9 cellular contexts compared by ENCODE assay signal in genomic region chr3:142931222-142931621, GRCh38. TPM values are rescaled to one million over a fixed set of nuclear protein-coding genes. Genes with fewer than 3 reads are reported as not detected.
DNase-seq lines count a peak whose midpoint lies in the region; ATAC-seq, FAIRE-seq and TF ChIP-seq lines count a peak whose summit lies in the region.
"Had no signal": no experiment of that assay in that cellular context is flagged by ENCODE, and none has a peak within 500 bp of the region (broad histone marks: within the 10 kb centered on the region; RNA-seq: fewer than 3 reads in every experiment).

No MANE protein-coding gene starts in this region.

- H2AFZ ChIP-seq in MM.1S (ENCODE audit: low read length), result no peak overlapping the region

- peak; percentile 9 for TF ChIP-seq CTCF in left ventricle myocardium inferior (IDR thresholded peaks at IDR 0.05; ENCODE audit: borderline replicate concordance)
- no peak for TF ChIP-seq CTCF in activated CD8-positive, alpha-beta T cell treated with anti-CD3 and anti-CD28 coated beads for 36 hours (IDR thresholded peaks at IDR 0.05)
- no peak for TF ChIP-seq CTCF in upper lobe of right lung (IDR thresholded peaks at IDR 0.05)
- TF ChIP-seq CTCF in kidney (IDR thresholded peaks at IDR 0.05; ENCODE audit: borderline replicate concordance, extremely low read depth, insufficient read depth), result no peak
- TF ChIP-seq CTCF in MM.1S (IDR thresholded peaks at IDR 0.05; ENCODE audit: low read length), result no peak; the same call in 1 of the 2 replicates

- no peak for ATAC-seq in Right ventricle myocardium superior (ENCODE audit: poor library complexity)
- ATAC-seq in HG03135 (IDR thresholded peaks at IDR 0.05; ENCODE audit: unreplicated experiment), result peak; percentile 84
- ATAC-seq in activated CD8-positive, alpha-beta T cell treated with anti-CD3 and anti-CD28 coated beads for 36 hours, result peak; percentile 74
- peak; percentile 39 for ATAC-seq in upper lobe of right lung

- H3K27me3 ChIP-seq in left ventricle myocardium inferior (ENCODE audit: low read depth) (no peaks in the 10 kb centered on the region), upper lobe of right lung (peaks cover 12% of the 10 kb centered on the region), MM.1S (replicated peaks; ENCODE audit: insufficient read depth, low read length) (no peaks in the 10 kb centered on the region)

- no peak overlapping the region for H3K9ac ChIP-seq in kidney (ENCODE audit: low read length in 2 of 2)
- no peak overlapping the region for H3K9ac ChIP-seq in MM.1S (ENCODE audit: low read length)

- no peaks in the 10 kb centered on the region for H3K79me2 ChIP-seq in MM.1S (ENCODE audit: low read length)

- H3K9me3 ChIP-seq in left ventricle myocardium inferior (replicated peaks), result no peaks in the 10 kb centered on the region
- H3K9me3 ChIP-seq in upper lobe of right lung, result no peaks in the 10 kb centered on the region
- no peaks in the 10 kb centered on the region for H3K9me3 ChIP-seq in kidney (ENCODE audit: control insufficient read depth in 1 of 2, low read length in 2 of 2)
- H3K9me3 ChIP-seq in MM.1S (replicated peaks; ENCODE audit: insufficient read depth, low read length), result no peaks in the 10 kb centered on the region

- H3K4me2 ChIP-seq in MM.1S (ENCODE audit: low read depth, low read length), result no peak overlapping the region

- intact Hi-C loops in left ventricle myocardium inferior (cut with micrococcal nuclease) (no loop called here), Right ventricle myocardium superior (cut with DNase I) (no loop called here), upper lobe of right lung (cut with DNase I) (no loop called here), kidney (cut with DNase I) (no loop called here)
- intact Hi-C loops in activated CD8-positive, alpha-beta T cell treated with anti-CD3 and anti-CD28 coated beads for 36 hours (cut with micrococcal nuclease), result no loop called here

- H3K4me1 ChIP-seq in left ventricle myocardium inferior (peaks cover 5% of the 10 kb centered on the region), upper lobe of right lung (no peaks in the 10 kb centered on the region), kidney (ENCODE audit: control insufficient read depth in 1 of 2, insufficient read depth in 1 of 2, low read depth in 1 of 2, low read length in 2 of 2) (no peaks in the 10 kb centered on the region), MM.1S (ENCODE audit: low read length) (0 out of 2 replicates have a peak, but pooled peaks cover 6% of the 10 kb centered on the region)

- no peaks in the 10 kb centered on the region for H3K9me2 ChIP-seq in MM.1S (replicated peaks; ENCODE audit: insufficient read depth, low read length)

- no peaks in the 10 kb centered on the region for H4K20me1 ChIP-seq in MM.1S (ENCODE audit: insufficient read depth, low read length)

- H3K27me3 Mint-ChIP-seq in activated CD8-positive, alpha-beta T cell treated with anti-CD3 and anti-CD28 coated beads for 36 hours, result peaks cover 13% of the 10 kb centered on the region

- no peaks in the 10 kb centered on the region for H3K36me3 Mint-ChIP-seq in activated CD8-positive, alpha-beta T cell treated with anti-CD3 and anti-CD28 coated beads for 36 hours (ENCODE audit: low read depth)

- H3K36me3 ChIP-seq in left ventricle myocardium inferior, result no peaks in the 10 kb centered on the region
- no peaks in the 10 kb centered on the region for H3K36me3 ChIP-seq in upper lobe of right lung
- H3K36me3 ChIP-seq in kidney (ENCODE audit: control insufficient read depth in 1 of 2, insufficient read depth in 2 of 2, low read length in 2 of 2), result no peaks in the 10 kb centered on the region
- no peaks in the 10 kb centered on the region for H3K36me3 ChIP-seq in MM.1S (replicated peaks; ENCODE audit: insufficient read depth, low read length)

- H3K27ac Mint-ChIP-seq in activated CD8-positive, alpha-beta T cell treated with anti-CD3 and anti-CD28 coated beads for 36 hours, result no peak overlapping the region

- H3F3A ChIP-seq in MM.1S (ENCODE audit: insufficient read depth, low read length), result no peaks in the 10 kb centered on the region

- H3K9me3 Mint-ChIP-seq in activated CD8-positive, alpha-beta T cell treated with anti-CD3 and anti-CD28 coated beads for 36 hours, result no peaks in the 10 kb centered on the region

- no peak for DNase-seq in left ventricle myocardium inferior
- DNase-seq in Right ventricle myocardium superior, result no peak
- DNase-seq in activated CD8-positive, alpha-beta T cell treated with anti-CD3 and anti-CD28 coated beads for 36 hours, result peak; percentile 48
- no peak for DNase-seq in upper lobe of right lung
- no peak for DNase-seq in COLO668 (lab: John Stamatoyannopoulos, UW; ENCODE audit: unreplicated experiment)
- DNase-seq in kidney, result no peak
- DNase-seq in MM.1S, result no peak

- H3K4me1 Mint-ChIP-seq in activated CD8-positive, alpha-beta T cell treated with anti-CD3 and anti-CD28 coated beads for 36 hours (ENCODE audit: low read depth), result no peaks in the 10 kb centered on the region

- no peak for FAIRE-seq in kidney (lab: Jason Lieb, UNC)
- FAIRE-seq: endometrium had no signal

- H3K4me3 Mint-ChIP-seq in activated CD8-positive, alpha-beta T cell treated with anti-CD3 and anti-CD28 coated beads for 36 hours, result no peak overlapping the region

- no peak overlapping the region for H3K4me3 ChIP-seq in left ventricle myocardium inferior
- no peak overlapping the region for H3K4me3 ChIP-seq in upper lobe of right lung
- no peak overlapping the region for H3K4me3 ChIP-seq in kidney (ENCODE audit: low read length in 2 of 2)
- H3K4me3 ChIP-seq in MM.1S (ENCODE audit: low read length), result no peak overlapping the region

- H3K27ac ChIP-seq in left ventricle myocardium inferior (replicated peaks), result no peak overlapping the region
- no peak overlapping the region for H3K27ac ChIP-seq in upper lobe of right lung
- H3K27ac ChIP-seq in kidney (ENCODE audit: low read depth in 2 of 2, low read length in 2 of 2), result no peak overlapping the region
- no peak overlapping the region for H3K27ac ChIP-seq in MM.1S (ENCODE audit: low read length)

- POLR2A ChIA-PET in activated CD8-positive, alpha-beta T cell treated with anti-CD3 and anti-CD28 coated beads for 36 hours (lab: Charles Lee), result interaction anchor here (0.8 kb wide), 1 partner anchor 18 kb away, joined by 3 read pairs; no protein-coding TSS in a partner anchor

- CTCF ChIA-PET in activated CD8-positive, alpha-beta T cell treated with anti-CD3 and anti-CD28 coated beads for 36 hours (lab: Charles Lee), result interaction anchor here (0.9 to 2.7 kb wide), 10 partner anchors 9 to 102 kb away, joined by 3 to 11 read pairs (median 4); no protein-coding TSS in a partner anchor

RNA-seq across cellular contexts. Expression of gene PAQR9, which starts 32.3 kb away (rescaled TPM):
- total RNA-seq in left ventricle myocardium inferior (15.3 TPM), Right ventricle myocardium superior (10.6 TPM), upper lobe of right lung (not detected), kidney (0.09 TPM)
- not detected for total RNA-seq in activated CD8-positive, alpha-beta T cell treated with anti-CD3 and anti-CD28 coated beads for 36 hours
- not detected for polyA plus RNA-seq in kidney (ENCODE audit: insufficient read depth, low read depth, low replicate concordance)

RNA-seq across cellular contexts. Expression of gene PCOLCE2, which starts 42.3 kb away (rescaled TPM):
- total RNA-seq in left ventricle myocardium inferior (74.3 TPM), Right ventricle myocardium superior (52.7 TPM), upper lobe of right lung (23.3 TPM), kidney (1.9 TPM)
- 1 to 10 TPM; 1.1 TPM for total RNA-seq in activated CD8-positive, alpha-beta T cell treated with anti-CD3 and anti-CD28 coated beads for 36 hours
- 59.0 TPM for polyA plus RNA-seq in kidney (ENCODE audit: insufficient read depth, low read depth, low replicate concordance)

Comparison
In these comparisons a context has a peak if more than half of its experiments do, and no peak if none do; other contexts are left out.
1. RNA of gene PAQR9, which starts 32.3 kb away (total RNA-seq): 15.3 TPM in left ventricle myocardium inferior (single experiment) and 10.6 TPM in Right ventricle myocardium superior (single experiment); 0.09 TPM in kidney (single experiment), not detected in activated CD8-positive, alpha-beta T cell treated with anti-CD3 and anti-CD28 coated beads for 36 hours and not detected in upper lobe of right lung (single experiment); every median in the first group is over 10 times any median in the second.